In genomic region chr7:101159696-101160674, GRCh38 we compare ENCODE assay signal across 1 cellular context.
A peak's percentile ranks its signal among the peaks of the same experiment; 100 is the strongest.
TF ChIP-seq lines count a peak whose summit lies in the region.

No MANE protein-coding gene starts in this region.

TF ChIP-seq in endothelial cell of umbilical vein, 7 proteins besides CTCF, POLR2A, EP300 and RAD21:
- TF ChIP-seq FOS (IDR thresholded peaks at IDR 0.05; ENCODE audit: borderline replicate concordance, insufficient read depth, low read length), result peak; percentile 20
- TF ChIP-seq MYC (IDR thresholded peaks at IDR 0.05; ENCODE audit: low read depth, low read length), result no peak
